18 cellular contexts compared by ENCODE assay signal in the genomic region with DNA sequence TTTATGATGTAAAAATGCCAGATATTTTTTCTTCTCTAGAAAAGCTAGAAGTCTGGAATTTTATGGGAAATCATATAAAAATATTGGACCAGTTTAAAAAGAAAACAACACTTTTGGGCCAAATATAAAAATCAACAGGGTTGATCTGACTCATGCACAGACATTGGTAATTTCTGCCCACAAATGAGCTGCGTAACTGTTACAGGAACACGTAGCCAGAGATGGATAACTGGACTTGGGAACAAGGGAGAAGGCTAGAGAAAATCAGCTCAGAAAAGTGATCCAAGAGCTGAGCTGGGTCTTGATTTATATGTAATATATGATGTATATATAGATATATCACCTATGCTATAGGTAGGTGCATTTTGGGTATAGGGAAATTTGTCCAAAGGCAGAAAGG. TPM values are rescaled to one million over a fixed set of nuclear protein-coding genes. Genes with fewer than 3 reads are reported as not detected.
DNase-seq lines count a peak whose midpoint lies in the region; ATAC-seq and TF ChIP-seq lines count a peak whose summit lies in the region.
"Had no signal": no experiment of that assay in that cellular context is flagged by ENCODE, and none has a peak within 500 bp of the region (broad histone marks: within the 10 kb centered on the region; RNA-seq: fewer than 3 reads in every experiment).

No MANE protein-coding gene starts in this region.

- no peaks in the 10 kb centered on the region for H3K9me3 ChIP-seq in naive thymus-derived CD4-positive, alpha-beta T cell (ENCODE audit: control insufficient read depth in 2 of 3, low read length in 3 of 3)
- H3K9me3 ChIP-seq: BE2C had no signal

- ATAC-seq in activated CD8-positive, alpha-beta memory T cell treated with anti-CD3 and anti-CD28 coated beads, Interleukin-2, amount 10 ng/mL, durations not matched to agents 7 days and 5 days: no peak
- ATAC-seq in naive thymus-derived CD4-positive, alpha-beta T cell: no peak
- ATAC-seq: GM12878 had no signal

- CTCF ChIA-PET in activated CD8-positive, alpha-beta memory T cell treated with anti-CD3 and anti-CD28 coated beads, Interleukin-2, amount 10 ng/mL, durations not matched to agents 7 days and 5 days (lab: Charles Lee): no interaction called here
- CTCF ChIA-PET in naive thymus-derived CD4-positive, alpha-beta T cell (lab: Charles Lee): interaction anchor here (0.7 kb wide), 1 partner anchor 118 kb away, joined by 3 read pairs; no protein-coding TSS in a partner anchor

- no peaks in the 10 kb centered on the region for H3K27me3 Mint-ChIP-seq in activated CD8-positive, alpha-beta memory T cell treated with anti-CD3 and anti-CD28 coated beads, Interleukin-2, amount 10 ng/mL, durations not matched to agents 7 days and 5 days
- no peaks in the 10 kb centered on the region for H3K27me3 Mint-ChIP-seq in naive thymus-derived CD4-positive, alpha-beta T cell
- H3K27me3 Mint-ChIP-seq: CD4-positive, alpha-beta memory T cell; IgD-negative memory B cell had no signal

- POLR2A ChIA-PET in naive thymus-derived CD4-positive, alpha-beta T cell (lab: Charles Lee): no interaction called here

- H3K4me1 ChIP-seq in naive thymus-derived CD4-positive, alpha-beta T cell (ENCODE audit: control insufficient read depth in 2 of 2, insufficient read depth in 2 of 2, low read length in 2 of 2): no peaks in the 10 kb centered on the region

- H3K27me3 ChIP-seq in naive thymus-derived CD4-positive, alpha-beta T cell (ENCODE audit: control insufficient read depth in 2 of 2, insufficient read depth in 2 of 2, low read length in 2 of 2): no peaks in the 10 kb centered on the region

- H3K9me3 Mint-ChIP-seq in activated CD8-positive, alpha-beta memory T cell treated with anti-CD3 and anti-CD28 coated beads, Interleukin-2, amount 10 ng/mL, durations not matched to agents 7 days and 5 days (ENCODE audit: low read depth): peaks cover 10% of the 10 kb centered on the region
- peaks cover 0 to 5% (median 0%) of the 10 kb centered on the region in 11 donors for H3K9me3 Mint-ChIP-seq in naive thymus-derived CD4-positive, alpha-beta T cell

- no peak overlapping the region for H3K4me3 ChIP-seq in AG09309 (ENCODE audit: control insufficient read depth, low read depth, low read length)
- H3K4me3 ChIP-seq in naive thymus-derived CD4-positive, alpha-beta T cell (ENCODE audit: low read length): no peak overlapping the region
- H3K4me3 ChIP-seq: GM12878 had no signal

- no peak overlapping the region for H3K27ac Mint-ChIP-seq in activated CD8-positive, alpha-beta memory T cell treated with anti-CD3 and anti-CD28 coated beads, Interleukin-2, amount 10 ng/mL, durations not matched to agents 7 days and 5 days
- no peak overlapping the region for H3K27ac Mint-ChIP-seq in naive thymus-derived CD4-positive, alpha-beta T cell
- H3K27ac Mint-ChIP-seq: CD4-positive, alpha-beta memory T cell had no signal

- intact Hi-C loops in naive thymus-derived CD4-positive, alpha-beta T cell (cut with micrococcal nuclease): no loop called here

- no peaks in the 10 kb centered on the region for H3K4me1 Mint-ChIP-seq in activated CD8-positive, alpha-beta memory T cell treated with anti-CD3 and anti-CD28 coated beads, Interleukin-2, amount 10 ng/mL, durations not matched to agents 7 days and 5 days
- H3K4me1 Mint-ChIP-seq in naive thymus-derived CD4-positive, alpha-beta T cell: no peaks in the 10 kb centered on the region
- H3K4me1 Mint-ChIP-seq: CD4-positive, alpha-beta memory T cell; IgD-negative memory B cell had no signal

- peak; percentile 7 for DNase-seq in AG09309 (ENCODE audit: low read depth)
- DNase-seq in EH (ENCODE audit: low read depth): peak; percentile 15
- DNase-seq in stromal cell of bone marrow (ENCODE audit: low read depth): peak; percentile 13
- DNase-seq in stimulated activated naive CD4-positive, alpha-beta T cell treated with Interleukin-2 at 50 U/mL for 16 hours (lab: John Stamatoyannopoulos, UW): no peak
- no peak for DNase-seq in activated CD8-positive, alpha-beta memory T cell treated with anti-CD3 and anti-CD28 coated beads, Interleukin-2, amount 10 ng/mL, durations not matched to agents 7 days and 5 days
- DNase-seq in naive thymus-derived CD4-positive, alpha-beta T cell: no peak
- no peak for DNase-seq in NOMO-1 treated with dmso at 0.1 percent for 144 hours (lab: John Stamatoyannopoulos, UW; ENCODE audit: unreplicated experiment)
- DNase-seq: 8988T; BE2C; CD4-positive, alpha-beta memory T cell; DMS153; DMS79 treated with DMSO at 0.1 percent for 48 hours; GF-D8; H7 had no signal

- H3K4me3 Mint-ChIP-seq in activated CD8-positive, alpha-beta memory T cell treated with anti-CD3 and anti-CD28 coated beads, Interleukin-2, amount 10 ng/mL, durations not matched to agents 7 days and 5 days: no peak overlapping the region
- no peak overlapping the region for H3K4me3 Mint-ChIP-seq in naive thymus-derived CD4-positive, alpha-beta T cell
- H3K4me3 Mint-ChIP-seq: CD4-positive, alpha-beta memory T cell; IgD-negative memory B cell had no signal

- peak overlapping the region; percentile 30; the same call in 1 of the 2 replicates for H3K27ac ChIP-seq in VCaP
- H3K27ac ChIP-seq in naive thymus-derived CD4-positive, alpha-beta T cell (ENCODE audit: low read depth, low read length): no peak overlapping the region
- H3K27ac ChIP-seq: C4-2B had no signal

- no peaks in the 10 kb centered on the region for H3K36me3 ChIP-seq in naive thymus-derived CD4-positive, alpha-beta T cell (ENCODE audit: control insufficient read depth in 2 of 3, insufficient read depth in 3 of 3, low read length in 3 of 3)
- H3K36me3 ChIP-seq: BE2C had no signal

- TF ChIP-seq CTCF in AG09309 (IDR thresholded peaks at IDR 0.05; ENCODE audit: control insufficient read depth, insufficient read depth, low read depth, low read length, missing control alignments) (no peak), VCaP (conservative IDR thresholded peaks at IDR 0.05) (no peak)

- H3K36me3 Mint-ChIP-seq in activated CD8-positive, alpha-beta memory T cell treated with anti-CD3 and anti-CD28 coated beads, Interleukin-2, amount 10 ng/mL, durations not matched to agents 7 days and 5 days: no peaks in the 10 kb centered on the region
- no peaks in the 10 kb centered on the region for H3K36me3 Mint-ChIP-seq in naive thymus-derived CD4-positive, alpha-beta T cell
- H3K36me3 Mint-ChIP-seq: CD4-positive, alpha-beta memory T cell; IgD-negative memory B cell had no signal

RNA-seq across cellular contexts. Expression of gene NAALADL2, which starts 36.8 kb away (rescaled TPM):
- total RNA-seq in activated CD8-positive, alpha-beta memory T cell treated with anti-CD3 and anti-CD28 coated beads, Interleukin-2, amount 10 ng/mL, durations not matched to agents 7 days and 5 days: not detected
- total RNA-seq in naive thymus-derived CD4-positive, alpha-beta T cell: 1 to 10 TPM in 1 of 5 experiments, under 1 TPM in 1, not detected in 3; 0.76 to 1.4 TPM
- not detected for polyA plus RNA-seq in naive thymus-derived CD4-positive, alpha-beta T cell
- total RNA-seq: CD4-positive, alpha-beta memory T cell had no signal
- polyA plus RNA-seq: CD4-positive, alpha-beta memory T cell; IgD-negative memory B cell had no signal

Comparison
In these comparisons a context has a peak if more than half of its experiments do, and no peak if none do; other contexts are left out.
1. DNase-seq: peak in AG09309 (single experiment), EH (single experiment) and stromal cell of bone marrow (single experiment); none in stimulated activated naive CD4-positive, alpha-beta T cell treated with Interleukin-2 at 50 U/mL for 16 hours (single experiment), activated CD8-positive, alpha-beta memory T cell treated with anti-CD3 and anti-CD28 coated beads, Interleukin-2, amount 10 ng/mL, durations not matched to agents 7 days and 5 days (single experiment), naive thymus-derived CD4-positive, alpha-beta T cell (0 of 9) and NOMO-1 treated with dmso at 0.1 percent for 144 hours (single experiment).